Comparison of ENCODE assay signal across 25 cellular contexts in genomic region chr4:86019362-86019761, GRCh38.
"Had no signal": no experiment of that assay in that cellular context is flagged by ENCODE, and none has a peak within 500 bp of the region (broad histone marks: within the 10 kb centered on the region; RNA-seq: fewer than 3 reads in every experiment).

No MANE protein-coding gene starts in this region.

- H2AFZ ChIP-seq: neural progenitor cell, parathyroid adenoma had no signal

- H3K4me2 ChIP-seq: neural progenitor cell had no signal

- H3K27me3 ChIP-seq: neural progenitor cell, ovary, right lobe of liver, sigmoid colon, stomach, thyroid gland, tibial nerve, upper lobe of left lung, vagina had no signal

- DNase-seq: occipital lobe; ovary; posterior cingulate gyrus; psoas muscle; right cardiac atrium; right lobe of liver; sigmoid colon; small intestine; stimulated activated CD4-positive, alpha-beta T cell treated with anti-CD3 and anti-CD28 coated beads, Interleukin-15, amount 100 ng/mL, for 24 hours; stimulated activated CD4-positive, alpha-beta T cell treated with anti-CD3 and anti-CD28 coated beads, Interleukin-2, amount 100 ng/mL, for 24 hours; stimulated activated CD4-positive, alpha-beta T cell treated with anti-CD3 and anti-CD28 coated beads, Interleukin-2, amount 100 ng/mL, for 48 hours; stimulated activated CD4-positive, alpha-beta T cell treated with anti-CD3 and anti-CD28 coated beads, Interleukin-4, amount 100 ng/mL, for 24 hours; stimulated activated naive B cell treated with anti-CD40 and anti-IgM and Interleukin-4, amounts not matched to agents 10 μg/mL and 1 μg/mL and 100 μg/mL, for 72 hours; stimulated activated naive CD4-positive, alpha-beta T cell treated with Interleukin-2 at 50 U/mL for 16 hours; stomach; thyroid gland; trophoblast cell; upper lobe of left lung had no signal

- H3K9me3 ChIP-seq: ovary, psoas muscle, right lobe of liver, sigmoid colon, thoracic aorta, thyroid gland, tibial nerve, upper lobe of left lung, vagina had no signal

- H3K4me3 ChIP-seq: neural progenitor cell, ovary, psoas muscle, right lobe of liver, sigmoid colon, stomach, thoracic aorta, thyroid gland, tibial nerve, upper lobe of left lung, vagina had no signal

- ATAC-seq: psoas muscle; right cardiac atrium; right lobe of liver; stimulated activated effector memory CD8-positive, alpha-beta T cell treated with anti-CD3 and anti-CD28 coated beads, Interleukin-12 subunit alpha, Interleukin-12 subunit beta, amount 100 ng/mL, for 72 hours; stimulated activated naive B cell treated with anti-CD40 and anti-IgM and Interleukin-4, amounts not matched to agents 10 μg/mL and 1 μg/mL and 100 μg/mL, for 72 hours had no signal

- H3K4me1 ChIP-seq: parathyroid adenoma, psoas muscle, right lobe of liver, sigmoid colon, stomach, tibial nerve, upper lobe of left lung, vagina had no signal

- H3K79me2 ChIP-seq: parathyroid adenoma had no signal

- FAIRE-seq: small intestine, urothelium cell line had no signal

- H3K36me3 ChIP-seq: ovary, right lobe of liver, sigmoid colon, thoracic aorta, thyroid gland, tibial nerve, upper lobe of left lung had no signal

- H3K9ac ChIP-seq: neural progenitor cell, parathyroid adenoma had no signal

- H3K27ac ChIP-seq: neural progenitor cell, ovary, parathyroid adenoma, psoas muscle, right lobe of liver, sigmoid colon, stomach, thoracic aorta, tibial nerve, upper lobe of left lung, vagina had no signal
